20 cellular contexts compared by ENCODE assay signal in the genomic region with DNA sequence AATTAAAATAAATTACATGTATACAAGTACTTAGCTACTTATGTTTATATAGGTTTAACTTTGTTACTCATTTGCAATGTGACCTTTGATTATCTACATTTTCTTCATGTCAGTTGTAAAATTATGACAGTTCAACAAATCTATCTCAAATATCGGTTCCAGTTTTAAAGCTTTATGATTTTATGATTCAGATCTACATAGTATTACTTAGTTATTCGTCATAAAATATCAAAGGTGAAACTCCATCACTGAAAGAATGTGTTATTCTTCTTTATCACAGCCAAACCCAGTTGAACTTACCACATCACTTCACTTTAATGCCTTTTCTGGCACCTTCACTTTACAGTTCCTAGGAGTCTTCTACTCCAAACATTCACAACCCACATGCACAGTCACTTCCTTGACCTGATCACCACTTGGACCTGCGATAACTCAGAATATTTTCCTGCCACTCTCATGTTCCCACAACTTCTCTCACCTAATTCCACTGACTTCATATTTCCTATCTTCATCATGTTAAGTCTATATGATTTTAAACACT. TPM values are rescaled to one million over a fixed set of nuclear protein-coding genes. Genes with fewer than 3 reads are reported as not detected.
DNase-seq lines count a peak whose midpoint lies in the region; ATAC-seq, FAIRE-seq and TF ChIP-seq lines count a peak whose summit lies in the region.
"Had no signal": no experiment of that assay in that cellular context is flagged by ENCODE, and none has a peak within 500 bp of the region (broad histone marks: within the 10 kb centered on the region; RNA-seq: fewer than 3 reads in every experiment).

No MANE protein-coding gene starts in this region.

- peak; percentile 96 for FAIRE-seq in colon (lab: Jason Lieb, UNC)
- FAIRE-seq in small intestine (lab: Jason Lieb, UNC): peak; percentile 98
- FAIRE-seq: A204.1, G401.6, GM12891, GM19239, H1 had no signal

- intact Hi-C loops in left colon (cut with DNase I, micrococcal nuclease) (no loop called here), prostate gland (cut with DNase I) (no loop called here)

- H3K4me3 ChIP-seq in small intestine (ENCODE audit: low read depth in 1 of 2, low read length in 2 of 2): peak overlapping the region in 1 of 2 donors; percentile 19
- no peak overlapping the region for H3K4me3 ChIP-seq in prostate gland

- H3K4me1 ChIP-seq in small intestine (ENCODE audit: control insufficient read depth in 2 of 2, insufficient read depth in 1 of 2, low read depth in 1 of 2, low read length in 1 of 2) (no peaks in the 10 kb centered on the region), prostate gland (replicated peaks) (no peaks in the 10 kb centered on the region)
- H3K4me1 ChIP-seq: BE2C had no signal

- peak; percentile 95 for ATAC-seq in left colon

- TF ChIP-seq POLR2A in prostate gland (IDR thresholded peaks at IDR 0.05): no peak

- TF ChIP-seq CTCF in prostate gland (IDR thresholded peaks at IDR 0.05): no peak

- H3K36me3 ChIP-seq in small intestine (ENCODE audit: control insufficient read depth in 2 of 2, insufficient read depth in 2 of 2, low read length in 2 of 2) (no peaks in the 10 kb centered on the region), prostate gland (no peaks in the 10 kb centered on the region)
- H3K36me3 ChIP-seq: BE2C had no signal

- DNase-seq in left colon (no peak), small intestine (peak; percentile 97), NK-92 (lab: John Stamatoyannopoulos, UW; ENCODE audit: unreplicated experiment) (no peak), prostate gland (ENCODE audit: low spot score) (no peak)
- no peak for DNase-seq in activated naive CD4-positive, alpha-beta T cell treated with anti-CD3 and anti-CD28 coated beads, Interleukin-2, amount 50 U/mL, for 16 hours
- DNase-seq: ACHN; BE2C; C1 segment of cervical spinal cord; CD4-positive, CD25-positive, alpha-beta regulatory T cell; CD8-positive, alpha-beta memory T cell; COR-L47; DMS 273 treated with DMSO at 0.1 percent for 48 hours; DMS53; H9 had no signal

- no peaks in the 10 kb centered on the region for H3K9me3 ChIP-seq in small intestine (ENCODE audit: control insufficient read depth, low read depth)
- H3K9me3 ChIP-seq in prostate gland: no peaks in the 10 kb centered on the region
- H3K9me3 ChIP-seq: BE2C had no signal

- WGBS in small intestine, 3 donors: 23 to 60% (median 31%) methylated on average over 3 of the region's 3 CpGs
- 87% methylated on average over 3 of the region's 3 CpGs for WGBS in prostate gland

- no peak overlapping the region for H3K27ac ChIP-seq in small intestine (ENCODE audit: low read depth in 1 of 2, low read length in 1 of 2)
- no peak overlapping the region for H3K27ac ChIP-seq in prostate gland

- H3K27me3 ChIP-seq in small intestine (ENCODE audit: control insufficient read depth in 2 of 2, insufficient read depth in 2 of 2, low read length in 2 of 2): no peaks in the 10 kb centered on the region
- H3K27me3 ChIP-seq in prostate gland (replicated peaks; ENCODE audit: insufficient read depth): no peaks in the 10 kb centered on the region
- H3K27me3 ChIP-seq: BE2C had no signal

RNA-seq across cellular contexts. Expression of a gene that starts 47.2 kb away (rescaled TPM):
- total RNA-seq in left colon (under 1 TPM; 0.21 to 0.61 TPM), prostate gland (under 1 TPM; 0.11 to 0.50 TPM)
- under 1 TPM in 1 of 3 donors, not detected in 2; 0.28 TPM for polyA plus RNA-seq in small intestine
- total RNA-seq: CD4-positive, CD25-positive, alpha-beta regulatory T cell; CD8-positive, alpha-beta memory T cell had no signal
- polyA plus RNA-seq: CD4-positive, CD25-positive, alpha-beta regulatory T cell; CD8-positive, alpha-beta memory T cell had no signal
